Comparison of ENCODE assay signal across 11 cellular contexts in the genomic region with DNA sequence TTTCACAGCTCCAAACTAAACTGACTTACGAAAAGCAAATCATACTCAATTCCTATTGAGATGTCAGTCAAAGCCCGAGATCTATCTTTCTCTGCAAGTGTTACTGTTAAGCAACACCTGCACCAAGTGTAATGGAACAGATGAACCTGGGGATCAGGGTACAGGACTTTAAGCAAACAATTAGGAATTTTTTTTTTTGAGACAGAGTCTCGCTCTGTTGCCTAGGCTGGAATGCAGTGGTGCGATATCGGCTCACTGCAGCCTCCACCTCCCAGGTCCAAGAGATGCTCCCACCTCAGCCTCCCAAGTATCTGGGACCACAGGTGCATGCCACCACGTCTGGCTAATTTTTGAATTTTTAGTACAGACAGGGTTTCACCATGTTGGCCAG.
"Had no signal": no experiment of that assay in that cellular context is flagged by ENCODE, and none has a peak within 500 bp of the region (broad histone marks: within the 10 kb centered on the region; RNA-seq: fewer than 3 reads in every experiment).

No MANE protein-coding gene starts in this region.

- DNase-seq: activated CD4-positive, CD25-positive, alpha-beta regulatory T cell treated with anti-CD3 and anti-CD28 coated beads, Interleukin-2, amount 50 U/mL, for 72 hours; activated T-cell treated with anti-CD3 and anti-CD28 coated beads for 4 hours; amygdala; dorsolateral prefrontal cortex; naive thymus-derived CD4-positive, alpha-beta T cell; SJCRH30; stimulated activated CD4-positive, alpha-beta T cell treated with anti-CD3 and anti-CD28 coated beads, Interleukin-12 subunit alpha, Interleukin-12 subunit beta, amount 100 ng/mL, for 4 hours; stimulated activated naive CD8-positive, alpha-beta T cell treated with anti-CD3 and anti-CD28 coated beads, Interleukin-15, Interleukin-2, amounts not matched to agents 100 U/mL and 50 U/mL, for 24 hours; T-helper 9 cell had no signal

- H3K4me1 ChIP-seq: SJCRH30 had no signal

- H3K9me3 ChIP-seq: neutrophil, SJCRH30 had no signal

- H3K27ac ChIP-seq: dorsolateral prefrontal cortex, neutrophil, SJCRH30 had no signal

- H3K27ac Mint-ChIP-seq: progenitor cell of endocrine pancreas had no signal

- H3K4me3 ChIP-seq: dorsolateral prefrontal cortex, SJCRH30 had no signal

- H3K9me3 Mint-ChIP-seq: naive thymus-derived CD4-positive, alpha-beta T cell had no signal

- H3K27me3 Mint-ChIP-seq: naive thymus-derived CD4-positive, alpha-beta T cell; progenitor cell of endocrine pancreas had no signal

- H3K27me3 ChIP-seq: dorsolateral prefrontal cortex, neutrophil, SJCRH30 had no signal
